In the genomic region with DNA sequence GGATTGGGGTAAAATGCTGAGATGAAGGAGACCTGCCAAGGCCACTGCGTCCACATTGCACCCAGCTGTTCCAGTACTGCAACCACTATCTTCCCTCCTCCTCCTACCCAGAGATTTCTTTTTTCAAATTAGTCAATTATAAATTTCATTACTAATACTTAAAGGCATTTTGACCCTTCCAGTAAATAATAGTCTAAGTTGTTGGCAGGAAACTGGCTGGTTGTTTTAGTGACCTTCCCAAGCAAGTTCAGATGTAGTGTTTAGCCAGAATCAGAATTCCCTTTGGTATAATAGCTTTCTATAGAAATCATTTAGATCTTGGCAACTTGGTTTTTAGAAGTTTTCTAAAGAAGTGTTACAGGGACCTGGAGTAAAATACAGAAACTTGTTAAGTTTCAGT, we compare ENCODE assay signal across 19 cellular contexts.
DNase-seq lines count a peak whose midpoint lies in the region; ATAC-seq lines count a peak whose summit lies in the region.
"Had no signal": no experiment of that assay in that cellular context is flagged by ENCODE, and none has a peak within 500 bp of the region (broad histone marks: within the 10 kb centered on the region; RNA-seq: fewer than 3 reads in every experiment).

No MANE protein-coding gene starts in this region.

- DNase-seq in amniotic epithelial cell (ENCODE audit: low read depth) (peak; percentile 8), dermis blood vessel endothelial cell (peak; percentile 36), iris pigment epithelial cell (ENCODE audit: low read depth) (peak; percentile 63), renal cortical epithelial cell (ENCODE audit: low read depth) (peak; percentile 68), iPS-NIHi7 (ENCODE audit: extremely low spot score) (no peak)
- DNase-seq: Caco-2; CD4-positive, alpha-beta memory T cell; DMS 273 treated with DMSO at 0.1 percent for 48 hours; DMS79 treated with DMSO at 0.1 percent for 48 hours; Karpas-422; NCI-H1417; NCI-H1694 treated with DMSO at 0.1 percent for 48 hours; NCI-H2081 treated with DMSO at 0.1 percent for 48 hours; NCI-H2171 treated with DMSO at 0.1 percent for 48 hours; NCI-H524 treated with DMSO at 0.1 percent for 48 hours; OCI-M1 had no signal

- ATAC-seq in GM18867 (IDR thresholded peaks at IDR 0.05; ENCODE audit: unreplicated experiment) (no peak), HG02870 (IDR thresholded peaks at IDR 0.05; ENCODE audit: unreplicated experiment) (no peak)
- ATAC-seq: Right ventricle myocardium inferior had no signal
